ENCODE assay signal across 28 cellular contexts in the genomic region with DNA sequence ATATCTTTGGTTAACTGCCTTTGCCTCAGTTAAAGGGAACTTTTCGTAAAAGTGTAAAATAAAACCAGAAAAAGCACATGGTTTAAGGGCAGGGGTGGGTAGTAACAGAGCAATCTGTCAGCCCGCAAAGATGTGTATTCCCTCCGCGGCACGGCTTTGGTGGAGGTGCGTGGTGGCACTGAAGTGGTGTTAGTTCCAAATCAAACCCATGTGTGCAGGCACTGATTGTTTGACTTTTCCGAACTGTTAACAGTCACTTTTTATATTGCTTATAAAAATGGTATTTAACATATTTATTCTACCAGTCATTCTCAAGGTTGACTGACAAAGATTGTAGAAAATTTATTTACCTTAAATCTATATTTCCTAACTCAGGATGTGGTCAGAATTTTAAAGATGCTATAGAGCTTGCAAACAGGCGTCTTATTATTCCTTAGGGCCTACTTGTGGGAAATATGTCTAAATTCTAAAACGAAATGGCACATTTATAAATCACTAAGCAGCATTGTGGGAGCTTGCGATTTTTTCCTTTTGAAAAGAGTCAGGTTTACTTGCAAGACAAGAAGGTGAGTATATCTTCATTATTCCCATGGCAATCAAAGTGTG.
"Had no signal": no experiment of that assay in that cellular context is flagged by ENCODE, and none has a peak within 500 bp of the region (broad histone marks: within the 10 kb centered on the region; RNA-seq: fewer than 3 reads in every experiment).

No MANE protein-coding gene starts in this region.

- H3K4me1 Mint-ChIP-seq: immature natural killer cell; memory B cell; naive thymus-derived CD4-positive, alpha-beta T cell; stimulated activated effector memory CD8-positive, alpha-beta T cell treated with anti-CD3 and anti-CD28 coated beads, Interleukin-12 subunit alpha, Interleukin-12 subunit beta, amount 100 ng/mL, for 72 hours had no signal

- H3K36me3 Mint-ChIP-seq: immature natural killer cell; memory B cell; naive thymus-derived CD4-positive, alpha-beta T cell; natural killer cell treated with Interleukin-12 subunit alpha and Interleukin-12 subunit beta and Interleukin-15 and Interleukin-18, amount 100 ng/mL, for 72 hours; stimulated activated effector memory CD8-positive, alpha-beta T cell treated with anti-CD3 and anti-CD28 coated beads, Interleukin-12 subunit alpha, Interleukin-12 subunit beta, amount 100 ng/mL, for 72 hours had no signal

- H3K4me1 ChIP-seq: heart left ventricle, left lung, pancreas, prostate gland, suprapubic skin, tibial artery, upper lobe of right lung had no signal

- H3K36me3 ChIP-seq: heart left ventricle, left lung, pancreas, prostate gland, suprapubic skin, thoracic aorta, tibial artery, upper lobe of right lung had no signal

- H3K9me3 ChIP-seq: heart left ventricle, left lung, mucosa of descending colon, pancreas, prostate gland, suprapubic skin, thoracic aorta, tibial artery, upper lobe of right lung had no signal

- H3K4me3 ChIP-seq: heart left ventricle, left lung, mucosa of descending colon, pancreas, prostate gland, skin epidermis, suprapubic skin, thoracic aorta, tibial artery, upper lobe of right lung had no signal

- H3K27me3 Mint-ChIP-seq: memory B cell; naive thymus-derived CD4-positive, alpha-beta T cell; natural killer cell treated with Interleukin-12 subunit alpha and Interleukin-12 subunit beta and Interleukin-15 and Interleukin-18, amount 100 ng/mL, for 72 hours; stimulated activated naive CD8-positive, alpha-beta T cell treated with anti-CD3 and anti-CD28 coated beads, Interleukin-15, Interleukin-2, amounts not matched to agents 100 ng/mL and 50 ng/mL, for 24 hours had no signal

- ATAC-seq: heart left ventricle; left colon; left lung; mucosa of descending colon; naive thymus-derived CD4-positive, alpha-beta T cell; natural killer cell treated with Interleukin-12 subunit alpha and Interleukin-12 subunit beta and Interleukin-15 and Interleukin-18, amount 100 ng/mL, for 72 hours; pancreas; right cardiac atrium; sciatic nerve; stimulated activated effector memory CD8-positive, alpha-beta T cell treated with anti-CD3 and anti-CD28 coated beads, Interleukin-12 subunit alpha, Interleukin-12 subunit beta, amount 100 ng/mL, for 72 hours; upper lobe of right lung had no signal

- H3K27me3 ChIP-seq: heart left ventricle, left lung, pancreas, suprapubic skin, tibial artery, upper lobe of right lung had no signal

- H3K4me3 Mint-ChIP-seq: immature natural killer cell; memory B cell; naive thymus-derived CD4-positive, alpha-beta T cell; natural killer cell treated with Interleukin-12 subunit alpha and Interleukin-12 subunit beta and Interleukin-15 and Interleukin-18, amount 100 ng/mL, for 72 hours; stimulated activated effector memory CD8-positive, alpha-beta T cell treated with anti-CD3 and anti-CD28 coated beads, Interleukin-12 subunit alpha, Interleukin-12 subunit beta, amount 100 ng/mL, for 72 hours; stimulated activated naive CD8-positive, alpha-beta T cell treated with anti-CD3 and anti-CD28 coated beads, Interleukin-15, Interleukin-2, amounts not matched to agents 100 ng/mL and 50 ng/mL, for 24 hours had no signal

- H3K27ac Mint-ChIP-seq: immature natural killer cell; memory B cell; naive thymus-derived CD4-positive, alpha-beta T cell; natural killer cell treated with Interleukin-12 subunit alpha and Interleukin-12 subunit beta and Interleukin-15 and Interleukin-18, amount 100 ng/mL, for 72 hours; stimulated activated effector memory CD8-positive, alpha-beta T cell treated with anti-CD3 and anti-CD28 coated beads, Interleukin-12 subunit alpha, Interleukin-12 subunit beta, amount 100 ng/mL, for 72 hours; stimulated activated naive CD8-positive, alpha-beta T cell treated with anti-CD3 and anti-CD28 coated beads, Interleukin-15, Interleukin-2, amounts not matched to agents 100 ng/mL and 50 ng/mL, for 24 hours had no signal

- DNase-seq: heart left ventricle; hypothalamus; immature natural killer cell; kidney; left colon; left lung; midbrain; mucosa of descending colon; naive thymus-derived CD4-positive, alpha-beta T cell; occipital lobe; pancreas; posterior cingulate gyrus; retina; right cardiac atrium; stimulated activated CD4-positive, alpha-beta T cell treated with anti-CD3 and anti-CD28 coated beads, Interleukin-4, amount 100 ng/mL, for 24 hours; stimulated activated naive CD4-positive, alpha-beta T cell; tibial artery; trophoblast cell; upper lobe of right lung had no signal

- H3K27ac ChIP-seq: heart left ventricle, left lung, pancreas, prostate gland, skin epidermis, suprapubic skin, thoracic aorta, tibial artery, upper lobe of right lung had no signal
